23 cellular contexts compared by ENCODE assay signal in the genomic region with DNA sequence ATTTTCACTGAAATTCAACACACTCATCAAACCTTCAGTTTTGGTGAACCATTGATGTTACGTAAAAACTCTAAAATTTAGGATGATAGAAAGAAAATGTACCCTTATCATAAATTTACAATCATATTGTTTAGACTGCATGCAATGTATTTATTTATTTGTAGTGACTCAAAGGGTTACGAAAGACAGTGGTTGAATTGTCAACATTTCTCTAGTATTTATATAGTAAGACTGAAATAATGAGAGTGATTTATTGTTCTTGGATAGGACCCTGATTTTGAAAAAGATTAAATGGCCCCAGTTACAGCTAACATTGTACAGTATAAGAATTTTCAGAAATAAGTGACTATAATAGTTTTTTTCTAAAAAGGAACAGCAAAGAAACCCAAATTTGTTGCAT.
"Had no signal": no experiment of that assay in that cellular context is flagged by ENCODE, and none has a peak within 500 bp of the region (broad histone marks: within the 10 kb centered on the region; RNA-seq: fewer than 3 reads in every experiment).

No MANE protein-coding gene starts in this region.

- H3K9me3 ChIP-seq: adrenal gland, ascending aorta, ovary, right lobe of liver, uterus had no signal

- DNase-seq: activated CD4-positive, alpha-beta T cell treated with anti-CD3 and anti-CD28 coated beads for 1 hour; activated effector memory CD4-positive, alpha-beta T cell treated with Interleukin-2 at 50 U/mL for 16 hours; activated naive CD4-positive, alpha-beta T cell treated with Interleukin-2 at 50 U/mL for 16 hours; adrenal gland; brain microvascular endothelial cell; central memory CD4-positive, alpha-beta T cell; head of caudate nucleus; hippocampal formation; kidney; left colon; midbrain; naive thymus-derived CD4-positive, alpha-beta T cell; ovary; right lobe of liver; stimulated activated CD4-positive, alpha-beta T cell treated with anti-CD3 and anti-CD28 coated beads, Interleukin-12 subunit alpha, Interleukin-12 subunit beta, amount 100 ng/mL, for 4 hours; stimulated activated CD4-positive, alpha-beta T cell treated with anti-CD3 and anti-CD28 coated beads, Interleukin-4, amount 100 ng/mL, for 24 hours; stimulated activated CD8-positive, alpha-beta memory T cell treated with anti-CD3 and anti-CD28 coated beads, Interleukin-4, amount 100 ng/mL, for 48 hours; stimulated activated naive CD8-positive, alpha-beta T cell treated with anti-CD3 and anti-CD28 coated beads, Interleukin-15, amount 100 ng/mL, for 72 hours; substantia nigra; T-helper 2 cell; uterus had no signal

- H3K27ac ChIP-seq: adrenal gland, ascending aorta, brain microvascular endothelial cell, ovary, right lobe of liver, skin epidermis, uterus had no signal

- H3K36me3 ChIP-seq: adrenal gland, ascending aorta, brain microvascular endothelial cell, ovary, right lobe of liver, uterus had no signal

- H3K27me3 ChIP-seq: adrenal gland, ascending aorta, brain microvascular endothelial cell, ovary, right lobe of liver, uterus had no signal

- H3K4me3 ChIP-seq: adrenal gland, ascending aorta, ovary, right lobe of liver, skin epidermis, uterus had no signal

- H3K4me1 ChIP-seq: ascending aorta, right lobe of liver, uterus had no signal
